In genomic region chr15:71384501-71384900, GRCh38 we compare ENCODE assay signal across 16 cellular contexts.
A peak's percentile ranks its signal among the peaks of the same experiment; 100 is the strongest.
DNase-seq lines count a peak whose midpoint lies in the region; ATAC-seq and TF ChIP-seq lines count a peak whose summit lies in the region.
"Had no signal": no experiment of that assay in that cellular context is flagged by ENCODE, and none has a peak within 500 bp of the region (broad histone marks: within the 10 kb centered on the region; RNA-seq: fewer than 3 reads in every experiment).

No MANE protein-coding gene starts in this region.

- no peak overlapping the region for H2BK120ac ChIP-seq in H9 (ENCODE audit: low read depth, low read length, poor library complexity, severe bottlenecking)

- no peak overlapping the region for H2BK15ac ChIP-seq in H9 (ENCODE audit: low read depth, low read length)

- no peak overlapping the region for H3K4me3 ChIP-seq in RWPE2 (ENCODE audit: severe bottlenecking)
- H3K4me3 ChIP-seq in iPS-20b (ENCODE audit: low read length), result no peak overlapping the region
- no peak overlapping the region for H3K4me3 ChIP-seq in thoracic aorta
- H3K4me3 ChIP-seq: BLaER1 had no signal

- TF ChIP-seq CTCF in H9 (conservative IDR thresholded peaks at IDR 0.05), result no peak
- no peak for TF ChIP-seq CTCF in RWPE2 (IDR thresholded peaks at IDR 0.05; ENCODE audit: poor library complexity, severe bottlenecking)
- no peak for TF ChIP-seq CTCF in thoracic aorta (IDR thresholded peaks at IDR 0.05)

- WGBS in H9 (ENCODE audit: extremely low coverage, insufficient read length, low lambda C conversion rate), result no CpG with 5 or more reads among the region's 3 CpGs

- H3K79me1 ChIP-seq in H9 (ENCODE audit: insufficient read depth, low read depth, low read length, poor library complexity, severe bottlenecking), result no peaks in the 10 kb centered on the region

- ATAC-seq in RWPE2 (ENCODE audit: low read depth), result no peak
- no peak for ATAC-seq in thoracic aorta (ENCODE audit: insufficient number of reproducible peaks, low FRiP score, low read depth)
- no peak for ATAC-seq in GM18498 (IDR thresholded peaks at IDR 0.05; ENCODE audit: unreplicated experiment)

- H3K14ac ChIP-seq in H9 (ENCODE audit: insufficient read depth, low read length), result no peak overlapping the region

- peaks cover 56 to 57% of the 10 kb centered on the region in 2 experiments for H3K4me1 Mint-ChIP-seq in H9

- H2AK5ac ChIP-seq in H9 (ENCODE audit: insufficient read length, low read length), result no peak overlapping the region

- H2BK5ac ChIP-seq in H9 (ENCODE audit: insufficient read length, low read length), result no peak overlapping the region

- H3K23ac ChIP-seq in H9 (ENCODE audit: insufficient read length, low read depth, low read length), result no peak overlapping the region

- H3K4me2 ChIP-seq in H9 (ENCODE audit: insufficient read depth, insufficient read length, low read length), result no peak overlapping the region
- H3K4me2 ChIP-seq: BLaER1 had no signal

- H3K79me2 ChIP-seq in H9 (ENCODE audit: insufficient read depth, low read length), result no peaks in the 10 kb centered on the region

- H3K36me3 Mint-ChIP-seq in H9 (ENCODE audit: insufficient read depth in 1 of 3, low read depth in 3 of 3), result peaks cover 0 to 13% (median 8%) of the 10 kb centered on the region in 3 experiments; a peak in 5 of 7 replicates
- H3K36me3 Mint-ChIP-seq: CD8-positive, alpha-beta memory T cell had no signal

- no peak for DNase-seq in H9
- no peak for DNase-seq in RWPE2 (ENCODE audit: low spot score)
- no peak for DNase-seq in thoracic aorta (ENCODE audit: low spot score)
- DNase-seq in DMS153 treated with DMSO at 0.1 percent for 48 hours (lab: John Stamatoyannopoulos, UW; ENCODE audit: unreplicated experiment), result no peak
- DNase-seq in T1000 (lab: John Stamatoyannopoulos, UW), result no peak
- DNase-seq: AML-193; Caco-2; CD8-positive, alpha-beta memory T cell; DMS53; GF-D8; H7; KBM-7 had no signal

- no peak overlapping the region for H4K8ac ChIP-seq in H9 (replicated peaks; ENCODE audit: insufficient read length, low read depth, low read length)

- no peaks in the 10 kb centered on the region for H4K20me1 ChIP-seq in H9 (ENCODE audit: control insufficient read depth, insufficient read depth, insufficient read length)
- H4K20me1 ChIP-seq: BLaER1 had no signal

- H3K9ac ChIP-seq in H9 (ENCODE audit: extremely low read depth, insufficient read length, low read length) (no peak overlapping the region), iPS-20b (ENCODE audit: low read depth, low read length) (peak overlapping the region; percentile 7; the same call in 1 of the 2 replicates)
- H3K9ac ChIP-seq: BLaER1 had no signal

- H3K9me3 ChIP-seq in H9 (ENCODE audit: control insufficient read depth, low read depth, low read length) (no peaks in the 10 kb centered on the region), RWPE2 (ENCODE audit: severe bottlenecking) (no peaks in the 10 kb centered on the region), iPS-20b (ENCODE audit: insufficient read depth, low read depth, low read length) (no peaks in the 10 kb centered on the region), thoracic aorta (no peaks in the 10 kb centered on the region)
- H3K9me3 ChIP-seq: Caco-2 had no signal

- no peaks in the 10 kb centered on the region for H3K23me2 ChIP-seq in H9 (ENCODE audit: insufficient read length, low read depth, low read length, poor library complexity, severe bottlenecking)

- H3K56ac ChIP-seq in H9 (ENCODE audit: insufficient read length, low read depth, low read length), result no peak overlapping the region

- H3K27me3 ChIP-seq in H9 (ENCODE audit: insufficient read depth, low read length) (no peaks in the 10 kb centered on the region), RWPE2 (ENCODE audit: insufficient read depth, poor library complexity, severe bottlenecking) (no peaks in the 10 kb centered on the region), iPS-20b (ENCODE audit: insufficient read depth, low read length) (no peaks in the 10 kb centered on the region), thoracic aorta (replicated peaks; ENCODE audit: insufficient read depth) (no peaks in the 10 kb centered on the region)
- H3K27me3 ChIP-seq: BLaER1 had no signal

- no peaks in the 10 kb centered on the region for H3K27me3 Mint-ChIP-seq in H9 (ENCODE audit: low read depth)

- H4K91ac ChIP-seq in H9 (ENCODE audit: insufficient read length, low read depth, low read length), result no peak overlapping the region

- peak overlapping the region in 2 of 3 experiments; percentile 34 to 44; a peak in 1 of 7 replicates for H3K27ac Mint-ChIP-seq in H9
- H3K27ac Mint-ChIP-seq: CD8-positive, alpha-beta memory T cell had no signal

- peaks cover 14% of the 10 kb centered on the region for H3K36me3 ChIP-seq in RWPE2 (ENCODE audit: low read depth)
- no peaks in the 10 kb centered on the region for H3K36me3 ChIP-seq in iPS-20b (ENCODE audit: insufficient read depth, low read depth, low read length)
- no peaks in the 10 kb centered on the region for H3K36me3 ChIP-seq in thoracic aorta
- H3K36me3 ChIP-seq: BLaER1 had no signal

- peaks cover 4 to 6% of the 10 kb centered on the region in 2 experiments for H3K9me3 Mint-ChIP-seq in H9

- H2BK20ac ChIP-seq in H9 (ENCODE audit: low read depth, low read length, poor library complexity, severe bottlenecking), result no peak overlapping the region

- H3K4me1 ChIP-seq in H9 (ENCODE audit: insufficient read depth, low read length) (peaks cover 22% of the 10 kb centered on the region; the same call in 1 of the 2 replicates), RWPE2 (ENCODE audit: insufficient read depth, poor library complexity, severe bottlenecking) (peaks cover 9% of the 10 kb centered on the region), iPS-20b (ENCODE audit: insufficient read depth, low read length) (peaks cover 34% of the 10 kb centered on the region), thoracic aorta (ENCODE audit: control insufficient read depth in 1 of 2, low read depth in 2 of 2) (peaks cover 5 to 48% of the 10 kb centered on the region in 2 donors)
- H3K4me1 ChIP-seq: Caco-2 had no signal

- no peak overlapping the region for H2AFZ ChIP-seq in H9 (ENCODE audit: low read length)

- no peak overlapping the region for H3K4ac ChIP-seq in H9 (ENCODE audit: low read depth, low read length)

- H3K4me3 Mint-ChIP-seq in H9, result 0 out of 5 replicates have a peak overlapping the region, but pooled peaks of 1 of the 2 experiments have one; percentile 4
- H3K4me3 Mint-ChIP-seq: CD8-positive, alpha-beta memory T cell had no signal

- H2BK12ac ChIP-seq in H9 (ENCODE audit: insufficient read length, low read depth, low read length), result no peak overlapping the region

- no peak overlapping the region for H4K5ac ChIP-seq in H9 (ENCODE audit: insufficient read length, low read depth, low read length)

- no peak overlapping the region for H3T11ph ChIP-seq in H9 (ENCODE audit: low read length)

- H3K27ac ChIP-seq in H9 (ENCODE audit: insufficient read length, low read depth, low read length), result no peak overlapping the region
- peak overlapping the region; percentile 32 for H3K27ac ChIP-seq in RWPE2 (ENCODE audit: poor library complexity, severe bottlenecking)
- H3K27ac ChIP-seq in iPS-20b (ENCODE audit: low read length), result no peak overlapping the region
- peak overlapping the region; percentile 39 to 44 for H3K27ac ChIP-seq in thoracic aorta
- H3K27ac ChIP-seq: BLaER1, HL-60 had no signal

- no peak overlapping the region for H3K18ac ChIP-seq in H9 (ENCODE audit: insufficient read length, low read depth, low read length)

Comparison
In these comparisons a context has a peak if more than half of its experiments do, and no peak if none do; other contexts are left out.
1. H3K27ac ChIP-seq: peak in RWPE2 (single experiment) and thoracic aorta (2 of 2); none in H9 (single experiment) and iPS-20b (single experiment).